Comparison of ENCODE assay signal across 1 cellular context in the genomic region with DNA sequence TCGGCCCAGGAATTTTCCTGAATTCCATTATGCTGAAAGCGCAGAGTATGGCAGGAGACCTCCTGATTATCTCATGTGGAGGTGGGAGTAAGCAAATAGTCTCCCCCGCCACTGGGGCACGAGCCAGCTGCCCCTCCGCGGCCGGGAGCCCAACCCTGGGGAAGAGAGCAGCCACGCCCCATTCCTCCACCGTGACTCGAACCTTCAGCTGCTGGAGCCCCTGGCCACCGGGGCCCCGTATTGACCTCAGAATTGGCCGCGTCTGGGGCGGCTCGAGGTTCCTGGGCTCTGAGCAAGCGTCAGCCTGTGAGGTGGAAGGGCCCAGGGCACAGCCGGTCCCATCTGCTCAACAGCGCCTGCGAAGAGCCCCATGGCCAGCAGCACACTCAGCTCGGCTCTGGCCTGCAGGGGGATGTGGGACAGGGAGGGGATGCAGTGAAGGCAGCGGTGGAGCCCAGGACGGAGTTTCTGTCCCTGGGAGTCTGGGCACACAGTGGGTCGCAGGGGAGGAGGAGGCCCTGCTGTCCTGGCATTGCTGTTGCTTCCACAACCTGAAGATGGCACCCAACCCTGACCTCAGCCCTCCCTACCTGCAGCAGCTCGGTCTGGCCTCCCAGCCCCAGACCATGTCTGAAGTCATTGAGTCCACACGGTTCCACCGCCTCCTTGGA.
TF ChIP-seq lines count a peak whose summit lies in the region.

No MANE protein-coding gene starts in this region.

TF ChIP-seq in HepG2, 621 proteins besides CTCF, POLR2A, EP300 and RAD21 (continued from another document):
- peak; percentile 34 for TF ChIP-seq HNRNPLL (IDR thresholded peaks at IDR 0.05; ENCODE audit: low read depth, low read length, poor library complexity, severe bottlenecking)
- TF ChIP-seq ZNF263 (CRISPR knock-in tag; IDR thresholded peaks at IDR 0.05), result 0 out of 2 replicates have a peak, but pooled peaks have one; percentile 28
- TF ChIP-seq ZFP91 (CRISPR knock-in tag; IDR thresholded peaks at IDR 0.05; ENCODE audit: borderline replicate concordance), result 0 out of 2 replicates have a peak, but pooled peaks have one; percentile 44
- TF ChIP-seq ZFP41 (CRISPR knock-in tag; IDR thresholded peaks at IDR 0.05; ENCODE audit: borderline replicate concordance), result no peak
- peak; percentile 27; the same call in 1 of the 2 replicates for TF ChIP-seq SAP130 (CRISPR knock-in tag; IDR thresholded peaks at IDR 0.05; ENCODE audit: low read depth)
- no peak for TF ChIP-seq TOE1 (CRISPR knock-in tag; IDR thresholded peaks at IDR 0.05)
- TF ChIP-seq XRCC5 (optimal IDR thresholded peaks at IDR 0.05; ENCODE audit: low read length), result peak; percentile 25
- TF ChIP-seq, protein P1, sequence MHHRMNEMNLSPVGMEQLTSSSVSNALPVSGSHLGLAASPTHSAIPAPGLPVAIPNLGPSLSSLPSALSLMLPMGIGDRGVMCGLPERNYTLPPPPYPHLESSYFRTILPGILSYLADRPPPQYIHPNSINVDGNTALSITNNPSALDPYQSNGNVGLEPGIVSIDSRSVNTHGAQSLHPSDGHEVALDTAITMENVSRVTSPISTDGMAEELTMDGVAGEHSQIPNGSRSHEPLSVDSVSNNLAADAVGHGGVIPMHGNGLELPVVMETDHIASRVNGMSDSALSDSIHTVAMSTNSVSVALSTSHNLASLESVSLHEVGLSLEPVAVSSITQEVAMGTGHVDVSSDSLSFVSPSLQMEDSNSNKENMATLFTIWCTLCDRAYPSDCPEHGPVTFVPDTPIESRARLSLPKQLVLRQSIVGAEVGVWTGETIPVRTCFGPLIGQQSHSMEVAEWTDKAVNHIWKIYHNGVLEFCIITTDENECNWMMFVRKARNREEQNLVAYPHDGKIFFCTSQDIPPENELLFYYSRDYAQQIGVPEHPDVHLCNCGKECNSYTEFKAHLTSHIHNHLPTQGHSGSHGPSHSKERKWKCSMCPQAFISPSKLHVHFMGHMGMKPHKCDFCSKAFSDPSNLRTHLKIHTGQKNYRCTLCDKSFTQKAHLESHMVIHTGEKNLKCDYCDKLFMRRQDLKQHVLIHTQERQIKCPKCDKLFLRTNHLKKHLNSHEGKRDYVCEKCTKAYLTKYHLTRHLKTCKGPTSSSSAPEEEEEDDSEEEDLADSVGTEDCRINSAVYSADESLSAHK (CRISPR knock-in tag; IDR thresholded peaks at IDR 0.05; ENCODE audit: borderline replicate concordance), result no peak
- TF ChIP-seq ZBTB21 (CRISPR knock-in tag; IDR thresholded peaks at IDR 0.05), result no peak
- TF ChIP-seq, protein P2, sequence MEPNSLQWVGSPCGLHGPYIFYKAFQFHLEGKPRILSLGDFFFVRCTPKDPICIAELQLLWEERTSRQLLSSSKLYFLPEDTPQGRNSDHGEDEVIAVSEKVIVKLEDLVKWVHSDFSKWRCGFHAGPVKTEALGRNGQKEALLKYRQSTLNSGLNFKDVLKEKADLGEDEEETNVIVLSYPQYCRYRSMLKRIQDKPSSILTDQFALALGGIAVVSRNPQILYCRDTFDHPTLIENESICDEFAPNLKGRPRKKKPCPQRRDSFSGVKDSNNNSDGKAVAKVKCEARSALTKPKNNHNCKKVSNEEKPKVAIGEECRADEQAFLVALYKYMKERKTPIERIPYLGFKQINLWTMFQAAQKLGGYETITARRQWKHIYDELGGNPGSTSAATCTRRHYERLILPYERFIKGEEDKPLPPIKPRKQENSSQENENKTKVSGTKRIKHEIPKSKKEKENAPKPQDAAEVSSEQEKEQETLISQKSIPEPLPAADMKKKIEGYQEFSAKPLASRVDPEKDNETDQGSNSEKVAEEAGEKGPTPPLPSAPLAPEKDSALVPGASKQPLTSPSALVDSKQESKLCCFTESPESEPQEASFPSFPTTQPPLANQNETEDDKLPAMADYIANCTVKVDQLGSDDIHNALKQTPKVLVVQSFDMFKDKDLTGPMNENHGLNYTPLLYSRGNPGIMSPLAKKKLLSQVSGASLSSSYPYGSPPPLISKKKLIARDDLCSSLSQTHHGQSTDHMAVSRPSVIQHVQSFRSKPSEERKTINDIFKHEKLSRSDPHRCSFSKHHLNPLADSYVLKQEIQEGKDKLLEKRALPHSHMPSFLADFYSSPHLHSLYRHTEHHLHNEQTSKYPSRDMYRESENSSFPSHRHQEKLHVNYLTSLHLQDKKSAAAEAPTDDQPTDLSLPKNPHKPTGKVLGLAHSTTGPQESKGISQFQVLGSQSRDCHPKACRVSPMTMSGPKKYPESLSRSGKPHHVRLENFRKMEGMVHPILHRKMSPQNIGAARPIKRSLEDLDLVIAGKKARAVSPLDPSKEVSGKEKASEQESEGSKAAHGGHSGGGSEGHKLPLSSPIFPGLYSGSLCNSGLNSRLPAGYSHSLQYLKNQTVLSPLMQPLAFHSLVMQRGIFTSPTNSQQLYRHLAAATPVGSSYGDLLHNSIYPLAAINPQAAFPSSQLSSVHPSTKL (CRISPR knock-in tag; IDR thresholded peaks at IDR 0.05), result 0 out of 2 replicates have a peak, but pooled peaks have one; percentile 8
- TF ChIP-seq ZNF253 (CRISPR knock-in tag; IDR thresholded peaks at IDR 0.05; ENCODE audit: borderline replicate concordance), result 0 out of 2 replicates have a peak, but pooled peaks have one; percentile 51
- TF ChIP-seq CHCHD3 (CRISPR knock-in tag; IDR thresholded peaks at IDR 0.05), result no peak
- peak; percentile 27; the same call in 1 of the 2 replicates for TF ChIP-seq HDAC1 (CRISPR knock-in tag; IDR thresholded peaks at IDR 0.05)
- peak; percentile 93 for TF ChIP-seq AGO2 (optimal IDR thresholded peaks at IDR 0.05; ENCODE audit: low read depth, low read length)
- TF ChIP-seq AKAP8 (CRISPR knock-in tag; IDR thresholded peaks at IDR 0.05), result peak; percentile 61; the same call in 1 of the 2 replicates
- TF ChIP-seq ZNF577 (CRISPR knock-in tag; IDR thresholded peaks at IDR 0.05; ENCODE audit: borderline replicate concordance, low read depth), result no peak
- TF ChIP-seq SALL1 (CRISPR knock-in tag; IDR thresholded peaks at IDR 0.05), result peak; percentile 22; the same call in 1 of the 2 replicates
- no peak for TF ChIP-seq HNF4G (IDR thresholded peaks at IDR 0.05; ENCODE audit: borderline replicate concordance, low read depth, low read length)
- TF ChIP-seq HNF4G (CRISPR knock-in tag; IDR thresholded peaks at IDR 0.05; ENCODE audit: borderline replicate concordance, low read depth), result peak; percentile 25; the same call in 1 of the 2 replicates
- TF ChIP-seq HMG20A (CRISPR knock-in tag; IDR thresholded peaks at IDR 0.05; ENCODE audit: borderline replicate concordance), result no peak
- no peak for TF ChIP-seq ZNF230 (CRISPR knock-in tag; IDR thresholded peaks at IDR 0.05)
- TF ChIP-seq STAG1 (CRISPR knock-in tag; IDR thresholded peaks at IDR 0.05), result peak; percentile 81
- no peak for TF ChIP-seq CEBPB (IDR thresholded peaks at IDR 0.05; ENCODE audit: borderline replicate concordance, low read depth, low read length)
- TF ChIP-seq ZNF687 (CRISPR knock-in tag; IDR thresholded peaks at IDR 0.05), result peak; percentile 74
- TF ChIP-seq HNRNPL (IDR thresholded peaks at IDR 0.05; ENCODE audit: low read depth, low read length), result peak; percentile 61; the same call in 1 of the 2 replicates
- TF ChIP-seq PAF1 (CRISPR knock-in tag; IDR thresholded peaks at IDR 0.05), result no peak
- TF ChIP-seq, protein P3, sequence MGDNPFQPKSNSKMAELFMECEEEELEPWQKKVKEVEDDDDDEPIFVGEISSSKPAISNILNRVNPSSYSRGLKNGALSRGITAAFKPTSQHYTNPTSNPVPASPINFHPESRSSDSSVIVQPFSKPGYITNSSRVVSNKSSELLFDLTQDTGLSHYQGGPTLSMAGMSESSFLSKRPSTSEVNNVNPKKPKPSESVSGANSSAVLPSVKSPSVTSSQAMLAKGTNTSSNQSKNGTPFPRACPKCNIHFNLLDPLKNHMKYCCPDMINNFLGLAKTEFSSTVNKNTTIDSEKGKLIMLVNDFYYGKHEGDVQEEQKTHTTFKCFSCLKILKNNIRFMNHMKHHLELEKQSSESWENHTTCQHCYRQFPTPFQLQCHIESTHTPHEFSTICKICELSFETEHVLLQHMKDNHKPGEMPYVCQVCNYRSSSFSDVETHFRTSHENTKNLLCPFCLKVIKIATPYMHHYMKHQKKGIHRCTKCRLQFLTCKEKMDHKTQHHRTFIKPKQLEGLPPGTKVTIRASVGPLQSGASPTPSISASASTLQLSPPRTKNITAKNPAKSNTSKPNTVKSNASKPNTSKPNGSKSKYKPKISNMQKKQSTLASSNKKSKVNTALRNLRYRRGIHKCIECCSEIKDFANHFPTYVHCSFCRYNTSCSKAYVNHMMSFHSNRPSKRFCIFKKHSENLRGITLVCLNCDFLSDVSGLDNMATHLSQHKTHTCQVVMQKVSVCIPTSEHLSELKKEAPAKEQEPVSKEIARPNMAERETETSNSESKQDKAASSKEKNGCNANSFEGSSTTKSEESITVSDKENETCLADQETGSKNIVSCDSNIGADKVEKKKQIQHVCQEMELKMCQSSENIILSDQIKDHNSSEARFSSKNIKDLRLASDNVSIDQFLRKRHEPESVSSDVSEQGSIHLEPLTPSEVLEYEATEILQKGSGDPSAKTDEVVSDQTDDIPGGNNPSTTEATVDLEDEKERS (CRISPR knock-in tag; IDR thresholded peaks at IDR 0.05), result no peak
- 0 out of 4 replicates have a peak, but pooled peaks of 1 of the 2 experiments have one; percentile 22 for TF ChIP-seq HMGXB4 (CRISPR knock-in tag; IDR thresholded peaks at IDR 0.05; ENCODE audit: borderline replicate concordance in 1 of 2, low read depth in 1 of 2)
- TF ChIP-seq ZSCAN31 (CRISPR knock-in tag; IDR thresholded peaks at IDR 0.05; ENCODE audit: low read depth), result 0 out of 2 replicates have a peak, but pooled peaks have one; percentile 43
- 0 out of 2 replicates have a peak, but pooled peaks have one; percentile 66 for TF ChIP-seq ZFP36L1 (CRISPR knock-in tag; IDR thresholded peaks at IDR 0.05)
- TF ChIP-seq ZKSCAN1 (IDR thresholded peaks at IDR 0.05; ENCODE audit: low read length), result peak; percentile 94
- TF ChIP-seq ARID2 (CRISPR knock-in tag; IDR thresholded peaks at IDR 0.05; ENCODE audit: borderline replicate concordance), result no peak
TF ChIP-seq in HepG2: peak in this region for 30.
